Comparison of ENCODE assay signal across 11 cellular contexts in the genomic region with DNA sequence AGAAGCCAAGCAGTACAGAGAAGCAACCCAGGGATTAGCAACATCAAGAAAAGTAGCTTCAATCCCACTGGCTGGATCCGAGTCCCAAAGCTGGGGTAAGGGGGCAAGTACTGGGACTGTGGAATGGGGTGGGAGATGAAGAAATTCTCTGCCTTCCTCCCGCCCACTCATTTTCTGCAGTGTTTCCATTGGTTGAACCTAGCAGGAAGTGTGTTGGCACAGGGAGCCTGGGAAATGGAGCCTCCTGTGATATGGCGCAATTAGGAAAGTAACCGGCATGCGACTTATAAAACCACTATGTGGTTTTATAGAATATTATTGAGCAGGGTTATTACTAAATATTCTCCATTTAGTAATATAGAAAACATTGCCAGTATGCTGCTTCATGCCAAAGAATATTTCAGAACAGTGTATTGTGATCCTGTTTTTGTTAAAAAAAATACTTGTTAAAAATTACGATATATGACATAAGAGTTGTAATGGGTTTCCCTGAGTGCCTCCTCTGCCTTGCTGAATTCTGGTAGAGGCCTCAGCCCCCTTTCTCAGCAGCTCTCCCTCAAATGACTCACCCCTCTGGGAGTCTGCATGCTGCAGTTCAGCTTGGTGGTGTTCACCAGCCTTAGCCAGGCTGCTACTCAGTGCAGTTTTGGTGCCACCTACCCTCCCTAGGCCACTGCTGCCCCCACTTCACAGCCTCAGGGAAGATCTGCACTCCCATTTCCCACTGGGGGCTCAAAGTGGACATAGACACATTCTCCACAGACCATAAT.
DNase-seq lines count a peak whose midpoint lies in the region; ATAC-seq and TF ChIP-seq lines count a peak whose summit lies in the region.
"Had no signal": no experiment of that assay in that cellular context is flagged by ENCODE, and none has a peak within 500 bp of the region (broad histone marks: within the 10 kb centered on the region; RNA-seq: fewer than 3 reads in every experiment).

No MANE protein-coding gene starts in this region.

- no peaks in the 10 kb centered on the region for H3K27me3 Mint-ChIP-seq in endodermal cell (ENCODE audit: insufficient read depth)

- WGBS in endodermal cell (ENCODE audit: insufficient coverage in 1 of 2, insufficient read length in 1 of 2), 2 experiments, result 99 to 100% methylated on average over 1 to 6 of the region's 6 CpGs

- peaks cover 64% of the 10 kb centered on the region for H3K36me3 Mint-ChIP-seq in endodermal cell (ENCODE audit: low read depth)

- no peak overlapping the region for H3K27ac ChIP-seq in endodermal cell (ENCODE audit: low read depth, low read length)
- H3K27ac ChIP-seq: HL-60 had no signal

- no peaks in the 10 kb centered on the region; the same call in 1 of the 2 replicates for H3K9me3 ChIP-seq in MG63
- H3K9me3 ChIP-seq in endodermal cell (ENCODE audit: control insufficient read depth, low read length), result peaks cover 13% of the 10 kb centered on the region

- intact Hi-C loops in Right ventricle myocardium superior (cut with DNase I) (no loop called here), sciatic nerve (cut with DNase I) (no loop called here)

- DNase-seq in Daoy (ENCODE audit: low read depth), result peak; percentile 62
- DNase-seq in MG63, result peak; percentile 60
- peak; percentile 39 for DNase-seq in endodermal cell
- peak; percentile 65 for DNase-seq in skeletal muscle cell (ENCODE audit: low read depth)
- DNase-seq in putamen (ENCODE audit: low spot score), result no peak
- DNase-seq in Right ventricle myocardium superior, result no peak
- no peak for DNase-seq in sciatic nerve (ENCODE audit: low spot score)
- DNase-seq: activated CD4-positive, alpha-beta T cell treated with anti-CD3 and anti-CD28 coated beads for 4 hours; activated gamma-delta T cell treated with Interleukin-2 at 50 U/mL for 16 hours; NCI-H82 had no signal

- H3K27me3 ChIP-seq in MG63 (no peaks in the 10 kb centered on the region), endodermal cell (ENCODE audit: control insufficient read depth, insufficient read depth, low read length, poor library complexity, severe bottlenecking) (no peaks in the 10 kb centered on the region)

- H3K4me1 Mint-ChIP-seq in endodermal cell, result peaks cover 11% of the 10 kb centered on the region

- H3K36me3 ChIP-seq in MG63, result peaks cover 70% of the 10 kb centered on the region
- peaks cover 46% of the 10 kb centered on the region for H3K36me3 ChIP-seq in endodermal cell (ENCODE audit: control insufficient read depth, insufficient read depth, low read length)

- no peak for ATAC-seq in Right ventricle myocardium superior (ENCODE audit: poor library complexity)
- no peak for ATAC-seq in sciatic nerve

- H3K9ac ChIP-seq in endodermal cell (ENCODE audit: extremely low read depth, low read length, poor library complexity, severe bottlenecking), result no peak overlapping the region

- H3K4me3 ChIP-seq in MG63, result no peak overlapping the region
- H3K4me3 ChIP-seq in endodermal cell (ENCODE audit: low read length), result no peak overlapping the region
- no peak overlapping the region for H3K4me3 ChIP-seq in skeletal muscle cell (ENCODE audit: low read depth, low read length)

- TF ChIP-seq CTCF in endodermal cell (conservative IDR thresholded peaks at IDR 0.05), result no peak

- no peak overlapping the region for H3K4me3 Mint-ChIP-seq in endodermal cell

- peaks cover 5% of the 10 kb centered on the region for H3K4me1 ChIP-seq in endodermal cell (ENCODE audit: control insufficient read depth, insufficient read depth, low read length)

- no peak overlapping the region for H3K27ac Mint-ChIP-seq in endodermal cell

- peaks cover 6% of the 10 kb centered on the region for H3K9me3 Mint-ChIP-seq in endodermal cell

Comparison
In these comparisons a context has a peak if more than half of its experiments do, and no peak if none do; other contexts are left out.
1. DNase-seq: peak in Daoy (single experiment), MG63 (single experiment), endodermal cell (single experiment) and skeletal muscle cell (single experiment); none in putamen (single experiment), Right ventricle myocardium superior (single experiment) and sciatic nerve (single experiment).